Comparison of ENCODE assay signal across 1 cellular context in genomic region chr21:39281207-39281606, GRCh38.
TF ChIP-seq lines count a peak whose summit lies in the region.

No MANE protein-coding gene starts in this region.

TF ChIP-seq in WTC11, 78 proteins besides CTCF, POLR2A, EP300 and RAD21 (continued from another document):
- TF ChIP-seq ZBTB43 (CRISPR knock-in tag; IDR thresholded peaks at IDR 0.05) (no peak), ZNF671 (CRISPR knock-in tag; IDR thresholded peaks at IDR 0.05) (no peak), PRRX2 (CRISPR knock-in tag; IDR thresholded peaks at IDR 0.05) (no peak), JUN (CRISPR knock-in tag; IDR thresholded peaks at IDR 0.05) (no peak), GTF2I (CRISPR knock-in tag; conservative IDR thresholded peaks at IDR 0.05) (no peak), JAZF1 (CRISPR knock-in tag; IDR thresholded peaks at IDR 0.05) (no peak), ZNF263 (CRISPR knock-in tag; IDR thresholded peaks at IDR 0.05; ENCODE audit: low read depth) (no peak), ZNF232 (CRISPR knock-in tag; IDR thresholded peaks at IDR 0.05) (no peak), AR (CRISPR knock-in tag; IDR thresholded peaks at IDR 0.05) (no peak), KAT7 (CRISPR knock-in tag; IDR thresholded peaks at IDR 0.05; ENCODE audit: borderline replicate concordance) (no peak)
- TF ChIP-seq, protein P1, sequence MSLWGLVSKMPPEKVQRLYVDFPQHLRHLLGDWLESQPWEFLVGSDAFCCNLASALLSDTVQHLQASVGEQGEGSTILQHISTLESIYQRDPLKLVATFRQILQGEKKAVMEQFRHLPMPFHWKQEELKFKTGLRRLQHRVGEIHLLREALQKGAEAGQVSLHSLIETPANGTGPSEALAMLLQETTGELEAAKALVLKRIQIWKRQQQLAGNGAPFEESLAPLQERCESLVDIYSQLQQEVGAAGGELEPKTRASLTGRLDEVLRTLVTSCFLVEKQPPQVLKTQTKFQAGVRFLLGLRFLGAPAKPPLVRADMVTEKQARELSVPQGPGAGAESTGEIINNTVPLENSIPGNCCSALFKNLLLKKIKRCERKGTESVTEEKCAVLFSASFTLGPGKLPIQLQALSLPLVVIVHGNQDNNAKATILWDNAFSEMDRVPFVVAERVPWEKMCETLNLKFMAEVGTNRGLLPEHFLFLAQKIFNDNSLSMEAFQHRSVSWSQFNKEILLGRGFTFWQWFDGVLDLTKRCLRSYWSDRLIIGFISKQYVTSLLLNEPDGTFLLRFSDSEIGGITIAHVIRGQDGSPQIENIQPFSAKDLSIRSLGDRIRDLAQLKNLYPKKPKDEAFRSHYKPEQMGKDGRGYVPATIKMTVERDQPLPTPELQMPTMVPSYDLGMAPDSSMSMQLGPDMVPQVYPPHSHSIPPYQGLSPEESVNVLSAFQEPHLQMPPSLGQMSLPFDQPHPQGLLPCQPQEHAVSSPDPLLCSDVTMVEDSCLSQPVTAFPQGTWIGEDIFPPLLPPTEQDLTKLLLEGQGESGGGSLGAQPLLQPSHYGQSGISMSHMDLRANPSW (CRISPR knock-in tag; conservative IDR thresholded peaks at IDR 0.05; ENCODE audit: low read depth): no peak
- TF ChIP-seq, protein P2, sequence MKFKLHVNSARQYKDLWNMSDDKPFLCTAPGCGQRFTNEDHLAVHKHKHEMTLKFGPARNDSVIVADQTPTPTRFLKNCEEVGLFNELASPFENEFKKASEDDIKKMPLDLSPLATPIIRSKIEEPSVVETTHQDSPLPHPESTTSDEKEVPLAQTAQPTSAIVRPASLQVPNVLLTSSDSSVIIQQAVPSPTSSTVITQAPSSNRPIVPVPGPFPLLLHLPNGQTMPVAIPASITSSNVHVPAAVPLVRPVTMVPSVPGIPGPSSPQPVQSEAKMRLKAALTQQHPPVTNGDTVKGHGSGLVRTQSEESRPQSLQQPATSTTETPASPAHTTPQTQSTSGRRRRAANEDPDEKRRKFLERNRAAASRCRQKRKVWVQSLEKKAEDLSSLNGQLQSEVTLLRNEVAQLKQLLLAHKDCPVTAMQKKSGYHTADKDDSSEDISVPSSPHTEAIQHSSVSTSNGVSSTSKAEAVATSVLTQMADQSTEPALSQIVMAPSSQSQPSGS (CRISPR knock-in tag; IDR thresholded peaks at IDR 0.05; ENCODE audit: borderline replicate concordance, low read depth): no peak
